ENCODE assay signal across 8 cellular contexts in genomic region chr18:48932822-48933510, GRCh38. TPM values are rescaled to one million over a fixed set of nuclear protein-coding genes. Genes with fewer than 3 reads are reported as not detected.
DNase-seq lines count a peak whose midpoint lies in the region; ATAC-seq, FAIRE-seq and TF ChIP-seq lines count a peak whose summit lies in the region.

No MANE protein-coding gene starts in this region.

- H3K4me1 ChIP-seq in HepG2 (ENCODE audit: insufficient read depth, low read length) = peaks cover 97% of the 10 kb centered on the region
- peaks cover 0 to 79% (median 41%) of the 10 kb centered on the region in 4 donors for H3K4me1 ChIP-seq in right lobe of liver
- peaks cover 48% of the 10 kb centered on the region for H3K4me1 ChIP-seq in testis

- no peak for TF ChIP-seq CTCF in HepG2 (CRISPR knock-in tag; IDR thresholded peaks at IDR 0.05)
- TF ChIP-seq CTCF in right lobe of liver (IDR thresholded peaks at IDR 0.05) = no peak
- no peak for TF ChIP-seq CTCF in testis (IDR thresholded peaks at IDR 0.05)

- H3K27ac ChIP-seq in HepG2 (ENCODE audit: extremely low read length, insufficient read depth, low read length) = peak overlapping the region; percentile 89
- no peak overlapping the region for H3K27ac ChIP-seq in right lobe of liver
- peak overlapping the region; percentile 89 for H3K27ac ChIP-seq in layer of hippocampus (ENCODE audit: low read depth, low read length)
- H3K27ac ChIP-seq in testis = peak overlapping the region in 1 of 2 donors; percentile 78

- no peaks in the 10 kb centered on the region for H3K27me3 ChIP-seq in HepG2 (ENCODE audit: control insufficient read depth in 1 of 2, insufficient read depth in 2 of 2, low read length in 2 of 2)
- no peaks in the 10 kb centered on the region for H3K27me3 ChIP-seq in right lobe of liver
- no peaks in the 10 kb centered on the region for H3K27me3 ChIP-seq in layer of hippocampus (ENCODE audit: control insufficient read depth, insufficient read depth, low read length)
- H3K27me3 ChIP-seq in testis = no peaks in the 10 kb centered on the region

- FAIRE-seq in HepG2 (lab: Jason Lieb, UNC) = no peak

- H3K27ac Mint-ChIP-seq in activated CD4-positive, alpha-beta memory T cell treated with anti-CD3 and anti-CD28 coated beads, Interleukin-2, amount 10 ng/mL, durations not matched to agents 7 days and 5 days = peak overlapping the region; percentile 83

- no peak for TF ChIP-seq EP300 in HepG2 (IDR thresholded peaks at IDR 0.05; ENCODE audit: low read depth in 2 of 2, low read length in 2 of 2)
- TF ChIP-seq EP300 in HepG2 (CRISPR knock-in tag; IDR thresholded peaks at IDR 0.05; ENCODE audit: borderline replicate concordance) = no peak

- H4K20me1 ChIP-seq in HepG2 (ENCODE audit: insufficient read depth, low read length) = peaks cover 62% of the 10 kb centered on the region

- H3K79me2 ChIP-seq in HepG2 (ENCODE audit: insufficient read depth, low read length) = peaks cover 92% of the 10 kb centered on the region

- H2AFZ ChIP-seq in HepG2 (ENCODE audit: low read length) = no peak overlapping the region

- H3K36me3 ChIP-seq in HepG2 (replicated peaks in 1 of 2; ENCODE audit: control insufficient read depth in 1 of 2, insufficient read depth in 2 of 2, low read length in 2 of 2) (peaks cover 6 to 35% of the 10 kb centered on the region in 2 experiments), right lobe of liver (no peaks in the 10 kb centered on the region), testis (ENCODE audit: low read depth, missing control alignments) (no peaks in the 10 kb centered on the region)

- no peak overlapping the region; a peak in 1 of 6 replicates for H3K4me3 ChIP-seq in HepG2 (replicated peaks in 1 of 3; ENCODE audit: insufficient read depth in 1 of 3, low read depth in 2 of 3, low read length in 3 of 3)
- H3K4me3 ChIP-seq in right lobe of liver = no peak overlapping the region
- H3K4me3 ChIP-seq in testis = no peak overlapping the region

- peaks cover 98% of the 10 kb centered on the region for H3K4me1 Mint-ChIP-seq in activated CD4-positive, alpha-beta memory T cell treated with anti-CD3 and anti-CD28 coated beads, Interleukin-2, amount 10 ng/mL, durations not matched to agents 7 days and 5 days

- ATAC-seq in HepG2 = no peak
- no peak for ATAC-seq in right lobe of liver
- ATAC-seq in GM18907 (IDR thresholded peaks at IDR 0.05; ENCODE audit: unreplicated experiment) = no peak

- H3K4me2 ChIP-seq in HepG2 (ENCODE audit: low read depth, low read length) = peak overlapping the region; percentile 20; the same call in 1 of the 2 replicates

- POLR2A ChIA-PET in HepG2 (lab: Yijun Ruan, JAX) = interaction anchor here (1.2 to 5.2 kb wide), 3 partner anchors 14 to 31 kb away, joined by 3 to 79 read pairs (median 17); no protein-coding TSS in a partner anchor
- POLR2A ChIA-PET in activated CD4-positive, alpha-beta memory T cell treated with anti-CD3 and anti-CD28 coated beads, Interleukin-2, amount 10 ng/mL, durations not matched to agents 7 days and 5 days (lab: Charles Lee) = interaction anchor here (0.9 to 2.3 kb wide), 8 partner anchors 8 to 554 kb away, joined by 3 to 14 read pairs (median 4); partner anchors contain the start of genes C18orf32 and SMAD7

- no peaks in the 10 kb centered on the region for H3K9me3 Mint-ChIP-seq in activated CD4-positive, alpha-beta memory T cell treated with anti-CD3 and anti-CD28 coated beads, Interleukin-2, amount 10 ng/mL, durations not matched to agents 7 days and 5 days

- H3K9me3 ChIP-seq in HepG2 (ENCODE audit: low read length) (no peaks in the 10 kb centered on the region), right lobe of liver (no peaks in the 10 kb centered on the region), testis (no peaks in the 10 kb centered on the region)

- in situ Hi-C loops in HepG2 (cut with HindIII; ENCODE audit: extremely low pct_ligation_motif_present, low pct_unique_long_range_greater_than_20kb) = no loop called here

- H3K27me3 Mint-ChIP-seq in activated CD4-positive, alpha-beta memory T cell treated with anti-CD3 and anti-CD28 coated beads, Interleukin-2, amount 10 ng/mL, durations not matched to agents 7 days and 5 days = no peaks in the 10 kb centered on the region

- TF ChIP-seq POLR2A in HepG2 (IDR thresholded peaks at IDR 0.05; ENCODE audit: insufficient read depth in 1 of 2, low read depth in 2 of 2, low read length in 2 of 2) = no peak
- TF ChIP-seq POLR2A in right lobe of liver (IDR thresholded peaks at IDR 0.05) = no peak
- TF ChIP-seq POLR2A in testis (IDR thresholded peaks at IDR 0.05) = no peak

- 80% methylated on average over 10 of the region's 10 CpGs for WGBS in HepG2 (ENCODE audit: low lambda C conversion rate)
- WGBS in right lobe of liver (ENCODE audit: insufficient coverage, low coverage, low lambda C conversion rate, missing lambda C conversion rate) = 53% methylated on average over 9 of the region's 10 CpGs
- 73 to 84% methylated on average over 10 of the region's 10 CpGs for WGBS in testis, 2 donors

- H3K4me3 Mint-ChIP-seq in activated CD4-positive, alpha-beta memory T cell treated with anti-CD3 and anti-CD28 coated beads, Interleukin-2, amount 10 ng/mL, durations not matched to agents 7 days and 5 days = peak overlapping the region; percentile 63

- TF ChIP-seq RAD21 in HepG2 (CRISPR knock-in tag; IDR thresholded peaks at IDR 0.05) = no peak

- BruUV-seq in HepG2 (replicated peaks; lab: Mats Ljungman, UMichigan) = no TSS peak

- CTCF ChIA-PET in HepG2 (lab: Yijun Ruan, JAX; ENCODE audit: low intra/inter-chr PET ratio, low total read pairs) = no interaction called here
- CTCF ChIA-PET in activated CD4-positive, alpha-beta memory T cell treated with anti-CD3 and anti-CD28 coated beads, Interleukin-2, amount 10 ng/mL, durations not matched to agents 7 days and 5 days (lab: Charles Lee) = interaction anchor here (0.8 to 1.6 kb wide), 3 partner anchors 13 to 20 kb away, joined by 3 to 5 read pairs (median 3); no protein-coding TSS in a partner anchor

- intact Hi-C loops in HepG2 (cut with micrococcal nuclease; ENCODE audit: unreplicated experiment) (no loop called here), right lobe of liver (cut with DNase I) (loop anchor here in 1 of 2 donors (10.0 kb wide), 1 partner anchor 148 kb away; no protein-coding TSS in a partner anchor), testis (cut with DNase I; ENCODE audit: low total_unique reads) (no loop called here)

- no peak for DNase-seq in HepG2 (ENCODE audit: low spot score)
- DNase-seq in right lobe of liver = no peak
- DNase-seq in activated CD4-positive, alpha-beta memory T cell treated with anti-CD3 and anti-CD28 coated beads, Interleukin-2, amount 10 ng/mL, durations not matched to agents 7 days and 5 days = no peak
- DNase-seq in testis = no peak
- DNase-seq in AG20443 (ENCODE audit: low spot score) = no peak
- DNase-seq in SW 1271 (lab: John Stamatoyannopoulos, UW) = no peak

- H3K36me3 Mint-ChIP-seq in activated CD4-positive, alpha-beta memory T cell treated with anti-CD3 and anti-CD28 coated beads, Interleukin-2, amount 10 ng/mL, durations not matched to agents 7 days and 5 days (ENCODE audit: low read depth) = peaks cover 57% of the 10 kb centered on the region

- peak overlapping the region; percentile 33; the same call in 1 of the 2 replicates for H3K9ac ChIP-seq in HepG2 (ENCODE audit: insufficient read depth, low read depth, low read length)

TF ChIP-seq in HepG2, 621 proteins besides CTCF, POLR2A, EP300 and RAD21 (continues in another document):
- TF ChIP-seq FOSL2 (CRISPR knock-in tag; IDR thresholded peaks at IDR 0.05) (0 out of 2 replicates have a peak, but pooled peaks have one; percentile 10), POGK (CRISPR knock-in tag; conservative IDR thresholded peaks at IDR 0.05) (no peak)

RNA-seq across cellular contexts. Expression of gene SMAD7, which starts 17.8 kb away (rescaled TPM):
- 18.7 and 24.7 TPM in 2 replicates for total RNA-seq in HepG2 (2016; rRNA removed; fragmentation: Illumina TruSeq; extraction: Trizol)
- 3.3 TPM in 2 replicates for total RNA-seq in HepG2 (2016; cell fraction: cytosol; rRNA removed; fragmentation: Illumina TruSeq; extraction: Trizol; ENCODE audit: low read depth)
- 17.7 and 26.0 TPM in 2 replicates for total RNA-seq in HepG2 (2016; cell fraction: insoluble cytoplasmic fraction; rRNA removed; fragmentation: Illumina TruSeq; extraction: Trizol)
- 12.5 and 14.2 TPM in 2 replicates for total RNA-seq in HepG2 (2016; cell fraction: membrane; rRNA removed; fragmentation: Illumina TruSeq; extraction: Trizol)
- total RNA-seq in HepG2 (2016; cell fraction: nucleus; rRNA removed; fragmentation: Illumina TruSeq; extraction: Trizol) = 22.7 and 23.8 TPM in 2 replicates
- 15.8 and 17.4 TPM in 2 replicates for polyA plus RNA-seq in HepG2 (2011; rRNA removed)
- 15.1 and 16.9 TPM in 2 replicates for polyA plus RNA-seq in HepG2 (2011; cell fraction: cytosol; rRNA removed)
- 16.5 and 25.6 TPM in 2 replicates for polyA plus RNA-seq in HepG2 (2011; cell fraction: nucleus; rRNA removed)
- 5.6 and 8.5 TPM in 2 replicates for polyA plus RNA-seq in HepG2 (2012)
- 1.4 and 2.1 TPM in 2 replicates for polyA plus RNA-seq in HepG2 (2016; cell fraction: cytosol; fragmentation: Illumina TruSeq; extraction: Trizol; ENCODE audit: low read depth)
- 15.7 and 17.1 TPM in 2 replicates for polyA plus RNA-seq in HepG2 (2016; cell fraction: insoluble cytoplasmic fraction; fragmentation: Illumina TruSeq; extraction: Trizol; ENCODE audit: low read depth)
- polyA plus RNA-seq in HepG2 (2016; cell fraction: membrane; fragmentation: Illumina TruSeq; extraction: Trizol; ENCODE audit: low read depth) = 4.9 TPM in 2 replicates
- 40.0 and 43.9 TPM in 2 replicates for polyA plus RNA-seq in HepG2 (2016; cell fraction: nucleus; fragmentation: Illumina TruSeq; extraction: Trizol; ENCODE audit: insufficient read depth, low read depth)
- 38.7 and 47.8 TPM in 2 replicates for polyA minus RNA-seq in HepG2 (2011; rRNA and poly(A)+ RNA removed; ENCODE audit: low replicate concordance)
- polyA minus RNA-seq in HepG2 (2011; cell fraction: cytosol; rRNA and poly(A)+ RNA removed) = 11.5 and 17.8 TPM in 2 replicates
- polyA minus RNA-seq in HepG2 (2011; cell fraction: nucleus; rRNA and poly(A)+ RNA removed) = 14.8 and 26.3 TPM in 2 replicates
- 10 to 100 TPM in 4 of 6 experiments, 1 to 10 TPM in 2; 8.2 to 13.5 (median 11.0) TPM for total RNA-seq in right lobe of liver
- 10 to 100 TPM; 30.0 to 31.0 TPM for total RNA-seq in activated CD4-positive, alpha-beta memory T cell treated with anti-CD3 and anti-CD28 coated beads, Interleukin-2, amount 10 ng/mL, durations not matched to agents 7 days and 5 days
- total RNA-seq in testis = 10 to 100 TPM in 1 of 2 donors, 1 to 10 TPM in 1; 9.8 to 14.6 TPM
- 7.5 TPM for polyA plus RNA-seq in testis (ENCODE audit: insufficient read depth, low read depth, low replicate concordance)

Comparison
In these comparisons a context has a peak if more than half of its experiments do, and no peak if none do; other contexts are left out.
1. H3K27ac ChIP-seq: peak in HepG2 (single experiment) and layer of hippocampus (single experiment); none in right lobe of liver (0 of 3).